ENCODE assay signal across 8 cellular contexts in the genomic region with DNA sequence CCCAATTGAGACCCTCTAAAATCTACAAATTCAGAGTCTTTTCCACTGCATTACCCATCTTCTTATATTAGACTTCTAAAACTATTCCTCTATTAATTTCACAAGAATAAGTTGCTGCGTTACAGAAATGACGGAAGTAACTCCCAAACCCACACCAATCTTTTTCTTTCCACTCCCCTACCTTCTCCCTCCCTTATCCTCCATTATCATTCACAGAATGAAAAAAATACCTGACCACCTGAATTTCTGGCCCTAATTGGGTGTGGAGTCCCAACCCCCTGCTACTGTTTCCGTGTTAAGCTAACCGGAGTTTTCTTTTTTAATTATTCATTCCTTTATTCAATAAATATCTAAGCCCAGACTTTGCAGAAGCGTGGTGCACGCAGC.
DNase-seq lines count a peak whose midpoint lies in the region; ATAC-seq and TF ChIP-seq lines count a peak whose summit lies in the region.

No MANE protein-coding gene starts in this region.

- no peak for TF ChIP-seq CTCF in foreskin fibroblast (IDR thresholded peaks at IDR 0.05; ENCODE audit: low read depth, low read length)

- no peaks in the 10 kb centered on the region for H3K36me3 ChIP-seq in rectal smooth muscle tissue (ENCODE audit: control insufficient read depth, insufficient read depth, low read length)

- peaks cover 6% of the 10 kb centered on the region for H3K4me1 ChIP-seq in rectal smooth muscle tissue (ENCODE audit: control insufficient read depth, insufficient read depth, low read length)

- DNase-seq in NCI-H2171 treated with DMSO at 0.1 percent for 48 hours (lab: John Stamatoyannopoulos, UW) (peak; percentile 44), NCI-H2171 (lab: John Stamatoyannopoulos, UW) (no peak), SW480 (ENCODE audit: low spot score) (peak; percentile 1), foreskin fibroblast (no peak), NCI-H2081 treated with DMSO at 0.1 percent for 48 hours (lab: John Stamatoyannopoulos, UW) (no peak)
- DNase-seq in stimulated activated CD4-positive, alpha-beta T cell treated with anti-CD3 and anti-CD28 coated beads, Interleukin-4, amount 100 ng/mL, for 1 hour = no peak

- H3K27ac ChIP-seq in rectal smooth muscle tissue (ENCODE audit: low read depth, low read length) = peak overlapping the region; percentile 94

- H3K4me3 ChIP-seq in foreskin fibroblast (ENCODE audit: low read depth in 1 of 2, low read length in 2 of 2) (peak overlapping the region; percentile 88 to 98), rectal smooth muscle tissue (ENCODE audit: low read length) (peak overlapping the region; percentile 85)

- H3K27me3 ChIP-seq in rectal smooth muscle tissue (ENCODE audit: control insufficient read depth, insufficient read depth, low read length) = no peaks in the 10 kb centered on the region

- H3K9ac ChIP-seq in rectal smooth muscle tissue (ENCODE audit: low read length) = peak overlapping the region; percentile 80

- ATAC-seq in HG02943 (IDR thresholded peaks at IDR 0.05; ENCODE audit: low read depth, unreplicated experiment) = peak; percentile 1

Comparison
In these comparisons a context has a peak if more than half of its experiments do, and no peak if none do; other contexts are left out.
1. DNase-seq: peak in NCI-H2171 treated with DMSO at 0.1 percent for 48 hours (single experiment) and SW480 (single experiment); none in NCI-H2171 (single experiment), foreskin fibroblast (0 of 2), NCI-H2081 treated with DMSO at 0.1 percent for 48 hours (single experiment) and stimulated activated CD4-positive, alpha-beta T cell treated with anti-CD3 and anti-CD28 coated beads, Interleukin-4, amount 100 ng/mL, for 1 hour (single experiment).